In genomic region chr19:453606-454005, GRCh38 we compare ENCODE assay signal across 10 cellular contexts. TPM values are rescaled to one million over a fixed set of nuclear protein-coding genes. Genes with fewer than 3 reads are reported as not detected.
"Had no signal": no experiment of that assay in that cellular context is flagged by ENCODE, and none has a peak within 500 bp of the region (broad histone marks: within the 10 kb centered on the region; RNA-seq: fewer than 3 reads in every experiment).

No MANE protein-coding gene starts in this region.

- DNase-seq: GM23248, GOT3, HFFc6, KBM-7 had no signal

- H3K4me1 ChIP-seq: HAP-1 had no signal

- FAIRE-seq: H54, HTR-8/SVneo had no signal

- H3K27ac ChIP-seq: GM23248 had no signal

- ATAC-seq: HCT116 had no signal

- H3K9ac ChIP-seq: GM23248 had no signal

- H3K9me3 ChIP-seq: HAP-1 had no signal

- H2AFZ ChIP-seq: GM23248 had no signal

- H3K4me3 ChIP-seq: GM23248, HAP-1 had no signal

- H3K36me3 ChIP-seq: HAP-1 had no signal

RNA-seq across cellular contexts. Expression of gene SHC2, which starts 7.2 kb away (rescaled TPM):
- total RNA-seq: GM23248, HFFc6, HT-29 had no signal
- polyA plus RNA-seq: GM23248, IgD-negative memory B cell had no signal

RNA-seq across cellular contexts. Expression of gene C2CD4C, which starts 44.7 kb away (rescaled TPM):
- total RNA-seq: HFFc6 had no signal
- polyA plus RNA-seq: IgD-negative memory B cell had no signal
